28 cellular contexts compared by ENCODE assay signal in the genomic region with DNA sequence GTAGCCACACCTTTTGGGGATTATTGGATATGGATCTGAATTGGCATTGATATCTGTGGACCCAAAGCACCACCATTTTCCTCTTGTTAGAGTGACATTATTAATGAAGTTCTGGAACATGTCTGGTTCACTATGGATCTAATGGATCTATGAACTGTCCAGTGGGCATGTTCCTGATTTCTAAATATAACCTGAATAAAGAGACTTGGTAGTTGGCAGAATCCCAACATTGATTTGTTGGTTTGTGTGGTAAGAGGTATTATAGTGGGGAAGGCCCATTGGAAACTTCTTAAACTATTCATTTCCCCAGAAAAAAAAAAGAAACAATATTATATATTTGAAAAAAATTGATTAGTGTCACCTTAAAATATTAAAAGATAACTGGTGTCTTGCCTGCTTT.
"Had no signal": no experiment of that assay in that cellular context is flagged by ENCODE, and none has a peak within 500 bp of the region (broad histone marks: within the 10 kb centered on the region; RNA-seq: fewer than 3 reads in every experiment).

No MANE protein-coding gene starts in this region.

- H3K27ac ChIP-seq: colonic mucosa, coronary artery, dorsolateral prefrontal cortex, epithelial cell of prostate, esophagus muscularis mucosa, esophagus squamous epithelium, foreskin keratinocyte, gastrocnemius medialis, gastroesophageal sphincter, heart left ventricle, heart right ventricle had no signal

- ATAC-seq: effector memory CD8-positive, alpha-beta T cell; esophagus mucosa; foreskin keratinocyte; gastrocnemius medialis; gastroesophageal sphincter; heart left ventricle; heart right ventricle had no signal

- H3K27me3 ChIP-seq: colonic mucosa, dorsolateral prefrontal cortex, esophagus muscularis mucosa, esophagus squamous epithelium, foreskin keratinocyte, gastrocnemius medialis, gastroesophageal sphincter, heart left ventricle, heart right ventricle had no signal

- FAIRE-seq: colon, endometrium, endothelial cell of umbilical vein, frontal cortex had no signal

- H3K4me1 ChIP-seq: colonic mucosa, esophagus muscularis mucosa, esophagus squamous epithelium, foreskin keratinocyte, gastrocnemius medialis, gastroesophageal sphincter, heart left ventricle, heart right ventricle had no signal

- H3K4me3 ChIP-seq: colonic mucosa, coronary artery, dorsolateral prefrontal cortex, esophagus muscularis mucosa, esophagus squamous epithelium, gastrocnemius medialis, gastroesophageal sphincter, heart left ventricle, heart right ventricle had no signal

- H3K9me3 ChIP-seq: colonic mucosa, esophagus muscularis mucosa, esophagus squamous epithelium, gastrocnemius medialis, gastroesophageal sphincter had no signal

- H3K36me3 ChIP-seq: colonic mucosa, esophagus muscularis mucosa, esophagus squamous epithelium, gastrocnemius medialis, gastroesophageal sphincter, heart left ventricle, heart right ventricle had no signal

- DNase-seq: colonic mucosa; cortex of kidney; dermis blood vessel endothelial cell; dorsolateral prefrontal cortex; effector CD4-positive, alpha-beta T cell; effector CD8-positive, alpha-beta T cell; effector memory CD4-positive, alpha-beta T cell; effector memory CD8-positive, alpha-beta T cell; endodermal cell; erythroblast; esophagus squamous epithelium; foreskin fibroblast; foreskin keratinocyte; foreskin melanocyte; gastrocnemius medialis; glutamatergic neuron; head of caudate nucleus; heart left ventricle; heart right ventricle had no signal
